ENCODE assay signal across 23 cellular contexts in the genomic region with DNA sequence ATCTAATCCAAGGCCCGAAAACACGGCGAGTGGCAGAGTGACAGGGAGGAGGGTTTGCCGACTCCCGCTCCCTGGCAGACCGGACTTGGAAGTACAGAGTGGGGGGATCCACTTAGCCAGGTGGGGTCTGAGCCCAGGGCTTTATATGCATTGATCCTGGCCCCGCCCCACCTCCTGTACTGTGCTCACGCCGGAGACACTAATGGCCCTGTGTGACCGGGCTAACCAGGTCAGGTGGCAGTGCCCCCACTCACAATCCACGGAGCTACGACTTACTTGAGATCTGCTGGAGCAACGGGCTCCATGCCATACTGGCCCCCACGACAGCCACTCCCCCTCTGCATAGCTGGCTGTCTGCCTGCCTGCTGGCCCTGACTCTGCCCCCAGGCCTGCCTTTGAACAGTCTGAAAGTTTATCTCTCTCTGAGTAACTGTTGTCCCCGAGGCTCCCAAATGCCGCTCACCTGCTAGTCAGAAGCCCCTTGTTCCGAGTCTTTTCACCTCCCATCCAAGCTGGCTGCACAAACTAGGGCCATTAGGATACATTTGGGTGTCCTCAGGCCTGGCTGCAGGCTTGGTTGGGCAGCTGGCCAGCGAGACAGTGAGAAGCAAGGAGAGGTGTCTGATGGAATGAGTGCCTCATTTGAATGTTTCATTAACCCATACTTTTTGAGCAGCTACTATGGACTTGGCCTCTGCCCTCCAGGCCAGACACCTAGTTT. TPM values are rescaled to one million over a fixed set of nuclear protein-coding genes. Genes with fewer than 3 reads are reported as not detected.
DNase-seq lines count a peak whose midpoint lies in the region; ATAC-seq and TF ChIP-seq lines count a peak whose summit lies in the region.
"Had no signal": no experiment of that assay in that cellular context is flagged by ENCODE, and none has a peak within 500 bp of the region (broad histone marks: within the 10 kb centered on the region; RNA-seq: fewer than 3 reads in every experiment).

No MANE protein-coding gene starts in this region.

- no TSS peak for BruUV-seq in A673 (replicated peaks; lab: Mats Ljungman, UMichigan)

- H3K9ac ChIP-seq in GM23248: no peak overlapping the region

- H3K4me2 ChIP-seq in GM23248 (ENCODE audit: unreplicated experiment): no peak overlapping the region

- DNase-seq in GM23248: peak; percentile 11
- peak in 5 of 7 donors; percentile 38 to 62 (median 49) for DNase-seq in adrenal gland
- peak; percentile 59 for DNase-seq in left ventricle myocardium superior
- peak; percentile 52 to 80 (median 72) for DNase-seq in ovary
- DNase-seq in A673 (ENCODE audit: low spot score): no peak
- no peak for DNase-seq in ascending aorta (ENCODE audit: low spot score in 2 of 2)
- DNase-seq: activated CD4-positive, alpha-beta T cell treated with anti-CD3 and anti-CD28 coated beads for 48 hours; activated effector memory CD4-positive, alpha-beta T cell treated with Interleukin-2 at 50 U/mL for 16 hours; caudate nucleus; CD8-positive, alpha-beta T cell; effector CD4-positive, alpha-beta T cell; H7; left colon; mucosa of descending colon; NCI-H1694; NCI-H226; stimulated activated naive CD4-positive, alpha-beta T cell; transverse colon had no signal

- no peak for TF ChIP-seq EP300 in ovary (IDR thresholded peaks at IDR 0.05)

- no peak overlapping the region for H3K27ac ChIP-seq in GM23248
- H3K27ac ChIP-seq in adrenal gland: peak overlapping the region in 3 of 5 donors; percentile 28 to 78 (median 66)
- H3K27ac ChIP-seq in ovary: no peak overlapping the region
- H3K27ac ChIP-seq in A673 (ENCODE audit: low read depth, low read length, poor library complexity, severe bottlenecking): no peak overlapping the region
- no peak overlapping the region for H3K27ac ChIP-seq in ascending aorta
- H3K27ac ChIP-seq: esophagus muscularis mucosa, gastroesophageal sphincter, transverse colon had no signal

- H3K9me3 ChIP-seq in GM23248 (ENCODE audit: low read depth) (no peaks in the 10 kb centered on the region), adrenal gland (replicated peaks in 1 of 3) (no peaks in the 10 kb centered on the region), ovary (no peaks in the 10 kb centered on the region), A673 (ENCODE audit: low read depth, low read length, poor library complexity, severe bottlenecking) (no peaks in the 10 kb centered on the region), ascending aorta (no peaks in the 10 kb centered on the region)
- H3K9me3 ChIP-seq: esophagus muscularis mucosa, gastroesophageal sphincter, mucosa of descending colon, transverse colon had no signal

- TF ChIP-seq POLR2A in adrenal gland (IDR thresholded peaks at IDR 0.05): no peak
- no peak for TF ChIP-seq POLR2A in ovary (IDR thresholded peaks at IDR 0.05)

- no peaks in the 10 kb centered on the region for H3K27me3 ChIP-seq in GM23248 (replicated peaks; ENCODE audit: insufficient read depth)
- no peaks in the 10 kb centered on the region for H3K27me3 ChIP-seq in adrenal gland
- no peaks in the 10 kb centered on the region for H3K27me3 ChIP-seq in ovary
- H3K27me3 ChIP-seq in A673 (replicated peaks; ENCODE audit: insufficient read depth, low read depth, low read length, poor library complexity): no peaks in the 10 kb centered on the region
- H3K27me3 ChIP-seq in ascending aorta: no peaks in the 10 kb centered on the region
- H3K27me3 ChIP-seq: esophagus muscularis mucosa, gastroesophageal sphincter, transverse colon had no signal

- H3K4me3 ChIP-seq in GM23248 (no peak overlapping the region), adrenal gland (no peak overlapping the region), ovary (no peak overlapping the region), A673 (ENCODE audit: low read depth, low read length, poor library complexity, severe bottlenecking) (no peak overlapping the region), ascending aorta (no peak overlapping the region)
- H3K4me3 ChIP-seq: esophagus muscularis mucosa, gastroesophageal sphincter, mucosa of descending colon, transverse colon had no signal

- ATAC-seq in left ventricle myocardium superior (peak; percentile 13), GM21825 (IDR thresholded peaks at IDR 0.05; ENCODE audit: unreplicated experiment) (no peak), HG03565 (IDR thresholded peaks at IDR 0.05; ENCODE audit: unreplicated experiment) (no peak)
- ATAC-seq: CD8-positive, alpha-beta T cell; mucosa of descending colon had no signal

- no peaks in the 10 kb centered on the region for H3K9me2 ChIP-seq in GM23248 (ENCODE audit: insufficient read depth)

- H3K79me2 ChIP-seq in GM23248 (ENCODE audit: insufficient read depth): no peaks in the 10 kb centered on the region

- no peaks in the 10 kb centered on the region for H3F3A ChIP-seq in GM23248 (ENCODE audit: insufficient read depth)

- H3K36me3 ChIP-seq in GM23248 (ENCODE audit: low read depth) (no peaks in the 10 kb centered on the region), adrenal gland (replicated peaks in 1 of 2) (no peaks in the 10 kb centered on the region), ovary (no peaks in the 10 kb centered on the region), A673 (ENCODE audit: insufficient read depth, low read length, poor library complexity, severe bottlenecking) (no peaks in the 10 kb centered on the region), ascending aorta (no peaks in the 10 kb centered on the region)
- H3K36me3 ChIP-seq: esophagus muscularis mucosa, gastroesophageal sphincter, transverse colon had no signal

- intact Hi-C loops in adrenal gland (cut with DNase I): no loop called here
- intact Hi-C loops in left ventricle myocardium superior (cut with micrococcal nuclease): no loop called here
- intact Hi-C loops in ovary (cut with DNase I): no loop called here
- intact Hi-C loops in A673 (cut with micrococcal nuclease; ENCODE audit: unreplicated experiment): no loop called here
- intact Hi-C loops in ascending aorta (cut with DNase I): no loop called here

- TF ChIP-seq CTCF in adrenal gland (IDR thresholded peaks at IDR 0.05): no peak
- no peak for TF ChIP-seq CTCF in ovary (IDR thresholded peaks at IDR 0.05)
- no peak for TF ChIP-seq CTCF in A673 (conservative IDR thresholded peaks at IDR 0.05; ENCODE audit: low read depth, low read length)
- TF ChIP-seq CTCF in ascending aorta (IDR thresholded peaks at IDR 0.05): no peak

- CTCF ChIA-PET in A673 (lab: Charles Lee): interaction anchor here (0.6 kb wide), 1 partner anchor 28 kb away, joined by 3 read pairs; no protein-coding TSS in a partner anchor

- POLR2A ChIA-PET in A673 (lab: Charles Lee; ENCODE audit: low non-redundant PET): no interaction called here

- H2AFZ ChIP-seq in GM23248: no peak overlapping the region

- WGBS in GM23248 (ENCODE audit: low coverage in 1 of 2, low lambda C conversion rate in 2 of 2, missing lambda C conversion rate in 2 of 2), 2 experiments: 75 to 76% methylated on average over 18 of the region's 18 CpGs
- WGBS in adrenal gland, 4 donors: 56 to 75% (median 60%) methylated on average over 8 to 18 of the region's 18 CpGs
- WGBS in ovary, 3 donors: 47 to 50% (median 50%) methylated on average over 18 of the region's 18 CpGs

- in situ Hi-C loops in GM23248 (cut with MboI): loop anchor here (25.0 kb wide), 1 partner anchor 101 kb away; a partner anchor contains a TSS

- H3K4me1 ChIP-seq in GM23248 (ENCODE audit: insufficient read depth): no peaks in the 10 kb centered on the region
- H3K4me1 ChIP-seq in adrenal gland (replicated peaks in 1 of 2): peaks cover 11 to 13% of the 10 kb centered on the region in 2 donors
- H3K4me1 ChIP-seq in ovary (ENCODE audit: insufficient read depth): peaks cover 21% of the 10 kb centered on the region
- no peaks in the 10 kb centered on the region for H3K4me1 ChIP-seq in A673 (ENCODE audit: insufficient read depth, low read length, poor library complexity, severe bottlenecking)
- peaks cover 5 to 26% of the 10 kb centered on the region in 2 donors for H3K4me1 ChIP-seq in ascending aorta

- no peaks in the 10 kb centered on the region for H4K20me1 ChIP-seq in GM23248 (ENCODE audit: insufficient read depth)

RNA-seq across cellular contexts. Expression of a gene that starts 28.0 kb away (rescaled TPM):
- total RNA-seq in GM23248 (2014; rRNA removed; shearing (Covaris generic)): 0.13 and 0.97 TPM in 2 replicates
- polyA plus RNA-seq in GM23248 (2016; fragmentation: Nextera tagmentation; extraction: Ambion mirVana): 0.06 and 0.16 TPM in 2 replicates
- total RNA-seq in adrenal gland: under 1 TPM in 7 of 8 donors, not detected in 1; 0.06 to 0.72 (median 0.14) TPM
- polyA plus RNA-seq in adrenal gland: under 1 TPM; 0.05 to 0.24 (median 0.07) TPM
- total RNA-seq in left ventricle myocardium superior: 0.25 TPM
- 10 to 100 TPM in 3 of 7 donors, 1 to 10 TPM in 4; 1.9 to 39.1 (median 6.5) TPM for total RNA-seq in ovary
- 1 to 10 TPM; 1.0 to 1.2 TPM for polyA plus RNA-seq in ovary
- total RNA-seq in A673 (2021): 7.1 and 10.8 TPM in 2 replicates
- 1.2 TPM for total RNA-seq in ascending aorta
- total RNA-seq: MCF 10A had no signal

RNA-seq across cellular contexts. Expression of a gene that starts 41.6 kb away (rescaled TPM):
- 146 TPM in 2 replicates for total RNA-seq in GM23248 (2014; rRNA removed; shearing (Covaris generic))
- polyA plus RNA-seq in GM23248 (2016; fragmentation: Nextera tagmentation; extraction: Ambion mirVana) (89.9 and 91.2 TPM in 2 replicates), adrenal gland (100 to 1,000 TPM in 2 of 3 donors, 10 to 100 TPM in 1; 12.7 to 246 (median 150) TPM), ovary (10 to 100 TPM; 43.5 to 55.4 TPM)
- total RNA-seq in adrenal gland (100 to 1,000 TPM in 7 of 8 donors, 10 to 100 TPM in 1; 78.9 to 205 (median 169) TPM), left ventricle myocardium superior (68.7 TPM), ovary (10 to 100 TPM; 53.7 to 81.2 (median 62.6) TPM), A673 (2021) (11.1 and 16.5 TPM in 2 replicates), ascending aorta (463 TPM)

RNA-seq across cellular contexts. Expression of a gene that starts 46.1 kb away (rescaled TPM):
- total RNA-seq in GM23248 (2014; rRNA removed; shearing (Covaris generic)): 28.3 and 32.0 TPM in 2 replicates
- polyA plus RNA-seq in GM23248 (2016; fragmentation: Nextera tagmentation; extraction: Ambion mirVana) (35.0 and 38.5 TPM in 2 replicates), adrenal gland (100 to 1,000 TPM; 164 to 448 (median 414) TPM), ovary (10 to 100 TPM in 1 of 2 donors, 1 to 10 TPM in 1; 2.5 to 14.2 TPM)
- total RNA-seq in adrenal gland (100 to 1,000 TPM; 195 to 422 (median 262) TPM), left ventricle myocardium superior (0.37 TPM), ovary (10 to 100 TPM in 1 of 7 donors, 1 to 10 TPM in 6; 1.4 to 11.4 (median 5.2) TPM), A673 (2021) (0.56 and 1.2 TPM in 2 replicates), ascending aorta (30.2 TPM)
- total RNA-seq: CD8-positive, alpha-beta T cell had no signal

RNA-seq across cellular contexts. Expression of a gene that starts 56.0 kb away (rescaled TPM):
- not detected in 2 replicates for total RNA-seq in GM23248 (2014; rRNA removed; shearing (Covaris generic))
- polyA plus RNA-seq in GM23248 (2016; fragmentation: Nextera tagmentation; extraction: Ambion mirVana) (0.13 TPM in 1 of 2 replicates, not detected in the other), adrenal gland (10 to 100 TPM in 2 of 3 donors, 1 to 10 TPM in 1; 1.2 to 32.3 (median 10.5) TPM), ovary (1 to 10 TPM; 6.2 to 7.3 TPM)
- total RNA-seq in adrenal gland (10 to 100 TPM in 7 of 8 donors, 1 to 10 TPM in 1; 1.7 to 96.1 (median 38.2) TPM), left ventricle myocardium superior (33.4 TPM), ovary (10 to 100 TPM in 6 of 7 donors, 1 to 10 TPM in 1; 8.8 to 33.4 (median 22.4) TPM), A673 (2021) (0.09 TPM in 1 of 2 replicates, not detected in the other), ascending aorta (0.85 TPM)
- total RNA-seq: CD8-positive, alpha-beta T cell; esophagus muscularis mucosa had no signal

Comparison
In these comparisons a context has a peak if more than half of its experiments do, and no peak if none do; other contexts are left out.
1. DNase-seq: peak in GM23248 (single experiment), adrenal gland (5 of 7), left ventricle myocardium superior (single experiment) and ovary (5 of 5); none in A673 (single experiment) and ascending aorta (0 of 2).
2. H3K27ac ChIP-seq: peak in adrenal gland (3 of 5); none in GM23248 (single experiment), ovary (0 of 2), A673 (single experiment) and ascending aorta (0 of 2).